24 cellular contexts compared by ENCODE assay signal in the genomic region with DNA sequence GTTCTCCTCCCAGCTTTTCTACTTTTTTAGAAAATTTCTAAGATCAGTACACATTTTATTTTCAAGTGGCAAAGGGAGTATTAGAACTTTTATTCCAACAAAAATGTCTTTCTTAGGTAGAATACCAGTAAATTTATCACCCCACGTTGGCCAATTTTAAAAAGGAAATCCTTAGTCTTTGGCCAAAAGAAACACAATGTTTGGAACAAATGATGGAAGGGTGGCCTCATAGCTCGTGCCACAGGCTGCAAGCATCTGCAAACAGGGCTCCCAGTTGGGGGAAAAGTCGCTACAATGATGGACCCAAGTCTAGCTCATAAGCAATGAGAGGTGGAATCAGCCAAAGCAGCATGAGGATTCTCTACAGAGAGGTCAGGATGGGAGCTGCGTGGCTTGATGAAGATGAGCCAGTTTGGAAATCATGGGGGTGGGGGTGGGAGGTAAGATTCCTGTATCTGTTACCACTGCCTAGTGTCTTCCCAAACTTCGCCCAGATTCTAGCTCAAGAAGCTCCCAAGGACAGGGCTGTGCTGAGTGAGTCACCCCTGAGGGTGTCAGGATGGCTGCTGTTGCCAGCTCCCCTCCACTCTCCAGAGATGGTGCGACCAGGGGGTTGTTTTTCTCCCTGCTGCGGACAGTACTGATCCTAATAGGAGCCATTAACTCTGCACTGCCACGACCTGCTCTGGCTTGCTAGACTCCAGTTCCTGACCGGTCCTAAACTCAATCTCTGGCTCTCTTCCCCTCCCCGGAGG.
DNase-seq lines count a peak whose midpoint lies in the region; ATAC-seq, FAIRE-seq and TF ChIP-seq lines count a peak whose summit lies in the region.
"Had no signal": no experiment of that assay in that cellular context is flagged by ENCODE, and none has a peak within 500 bp of the region (broad histone marks: within the 10 kb centered on the region; RNA-seq: fewer than 3 reads in every experiment).

No MANE protein-coding gene starts in this region.

- no peaks in the 10 kb centered on the region for H3K36me3 ChIP-seq in SK-N-SH (replicated peaks in 1 of 2; ENCODE audit: control insufficient read depth in 1 of 2, insufficient read depth in 2 of 2, low read length in 1 of 2)
- H3K36me3 ChIP-seq: BLaER1, thyroid gland had no signal

- CTCF ChIA-PET in SK-N-SH (lab: Yijun Ruan, JAX), result interaction anchor here (0.6 to 2.1 kb wide), 7 partner anchors 9 to 559 kb away, joined by 3 to 15 read pairs (median 3); no protein-coding TSS in a partner anchor

- H3K27ac Mint-ChIP-seq in T-helper 1 cell treated with Interleukin-12 subunit alpha and Interleukin-12 subunit beta and Interleukin-4 antibody, amounts not matched to agents 30 μg/mL and 1 μg/mL, for 36 hours, result peak overlapping the region; percentile 33
- H3K27ac Mint-ChIP-seq: activated naive CD8-positive, alpha-beta T cell treated with anti-CD3 and anti-CD28 coated beads, Interleukin-2, amount 10 ng/mL, durations not matched to agents 7 days and 5 days; stimulated activated naive B cell treated with anti-CD40 and anti-IgM and Interleukin-4, amounts not matched to agents 10 μg/mL and 1 μg/mL and 100 μg/mL, for 72 hours had no signal

- no peak overlapping the region for H3K4me2 ChIP-seq in SK-N-SH
- H3K4me2 ChIP-seq: BLaER1 had no signal

- FAIRE-seq in urothelium cell line (lab: Jason Lieb, UNC), result no peak
- FAIRE-seq: G401.6 had no signal

- no peak overlapping the region for H2AFZ ChIP-seq in SK-N-SH (ENCODE audit: low read depth)

- H3K27me3 Mint-ChIP-seq in T-helper 1 cell treated with Interleukin-12 subunit alpha and Interleukin-12 subunit beta and Interleukin-4 antibody, amounts not matched to agents 30 μg/mL and 1 μg/mL, for 36 hours (ENCODE audit: low read depth), result no peaks in the 10 kb centered on the region
- H3K27me3 Mint-ChIP-seq: activated naive CD8-positive, alpha-beta T cell treated with anti-CD3 and anti-CD28 coated beads, Interleukin-2, amount 10 ng/mL, durations not matched to agents 7 days and 5 days; stimulated activated naive B cell treated with anti-CD40 and anti-IgM and Interleukin-4, amounts not matched to agents 10 μg/mL and 1 μg/mL and 100 μg/mL, for 72 hours had no signal

- TF ChIP-seq RAD21 in SK-N-SH (IDR thresholded peaks at IDR 0.05; ENCODE audit: low read length), result no peak

- H3K4me1 Mint-ChIP-seq in T-helper 1 cell treated with Interleukin-12 subunit alpha and Interleukin-12 subunit beta and Interleukin-4 antibody, amounts not matched to agents 30 μg/mL and 1 μg/mL, for 36 hours (ENCODE audit: low read depth), result peaks cover 24% of the 10 kb centered on the region

- POLR2A ChIA-PET in SK-N-SH (lab: Yijun Ruan, JAX), result no interaction called here

- DNase-seq in T-helper 1 cell (no peak), SK-N-SH (no peak), fibroblast of mammary gland (ENCODE audit: low read depth) (peak; percentile 77), urothelium cell line (ENCODE audit: low spot score) (peak; percentile 44), NCI-H2227 treated with DMSO at 0.1 percent for 48 hours (lab: John Stamatoyannopoulos, UW) (no peak), mucosa of gallbladder (ENCODE audit: low spot score) (no peak)
- DNase-seq: activated CD4-positive, CD25-positive, alpha-beta regulatory T cell; activated naive CD8-positive, alpha-beta T cell treated with anti-CD3 and anti-CD28 coated beads, Interleukin-2, amount 10 ng/mL, durations not matched to agents 7 days and 5 days; H9; left colon; midbrain; NCI-H1436; NCI-H2171 treated with DMSO at 0.1 percent for 48 hours; NCI-H748 treated with DMSO at 0.1 percent for 48 hours; stimulated activated CD4-positive, alpha-beta T cell treated with anti-CD3 and anti-CD28 coated beads, Interleukin-15, amount 100 ng/mL, for 24 hours; stimulated activated naive B cell treated with anti-CD40 and anti-IgM and Interleukin-4, amounts not matched to agents 10 μg/mL and 1 μg/mL and 100 μg/mL, for 72 hours; thyroid gland had no signal

- H3K4me3 ChIP-seq in SK-N-SH (ENCODE audit: low read depth in 2 of 2, low read length in 1 of 2) (no peak overlapping the region), fibroblast of mammary gland (ENCODE audit: control insufficient read depth, low read depth, low read length) (no peak overlapping the region)
- H3K4me3 ChIP-seq: BLaER1, coronary artery, thyroid gland had no signal

- H3K79me2 ChIP-seq in SK-N-SH (ENCODE audit: insufficient read depth), result no peaks in the 10 kb centered on the region

- H3K9me3 Mint-ChIP-seq in T-helper 1 cell treated with Interleukin-12 subunit alpha and Interleukin-12 subunit beta and Interleukin-4 antibody, amounts not matched to agents 30 μg/mL and 1 μg/mL, for 36 hours, result no peaks in the 10 kb centered on the region
- H3K9me3 Mint-ChIP-seq: activated naive CD8-positive, alpha-beta T cell treated with anti-CD3 and anti-CD28 coated beads, Interleukin-2, amount 10 ng/mL, durations not matched to agents 7 days and 5 days; H9; stimulated activated naive B cell treated with anti-CD40 and anti-IgM and Interleukin-4, amounts not matched to agents 10 μg/mL and 1 μg/mL and 100 μg/mL, for 72 hours; T-helper 2 cell treated with Interferon-gamma antibody and Interleukin-4, amounts not matched to agents 5 μg/mL and 100 μg/mL, for 36 hours had no signal

- H3F3A ChIP-seq in SK-N-SH (replicated peaks; ENCODE audit: insufficient read depth), result peaks cover 6% of the 10 kb centered on the region

- no peaks in the 10 kb centered on the region for H3K9me2 ChIP-seq in SK-N-SH

- H3K36me3 Mint-ChIP-seq in T-helper 1 cell treated with Interleukin-12 subunit alpha and Interleukin-12 subunit beta and Interleukin-4 antibody, amounts not matched to agents 30 μg/mL and 1 μg/mL, for 36 hours (ENCODE audit: low read depth), result no peaks in the 10 kb centered on the region
- H3K36me3 Mint-ChIP-seq: activated naive CD8-positive, alpha-beta T cell treated with anti-CD3 and anti-CD28 coated beads, Interleukin-2, amount 10 ng/mL, durations not matched to agents 7 days and 5 days; stimulated activated naive B cell treated with anti-CD40 and anti-IgM and Interleukin-4, amounts not matched to agents 10 μg/mL and 1 μg/mL and 100 μg/mL, for 72 hours had no signal

- no peak overlapping the region for H3K4me3 Mint-ChIP-seq in T-helper 1 cell treated with Interleukin-12 subunit alpha and Interleukin-12 subunit beta and Interleukin-4 antibody, amounts not matched to agents 30 μg/mL and 1 μg/mL, for 36 hours
- H3K4me3 Mint-ChIP-seq: activated naive CD8-positive, alpha-beta T cell treated with anti-CD3 and anti-CD28 coated beads, Interleukin-2, amount 10 ng/mL, durations not matched to agents 7 days and 5 days; H9; stimulated activated naive B cell treated with anti-CD40 and anti-IgM and Interleukin-4, amounts not matched to agents 10 μg/mL and 1 μg/mL and 100 μg/mL, for 72 hours had no signal

- TF ChIP-seq CTCF in SK-N-SH (IDR thresholded peaks at IDR 0.05) (no peak), fibroblast of mammary gland (conservative IDR thresholded peaks at IDR 0.05; ENCODE audit: control insufficient read depth, insufficient read depth, low read depth, low read length) (no peak)

- no peak overlapping the region for H3K27ac ChIP-seq in SK-N-SH (ENCODE audit: low read depth in 2 of 2, low read length in 1 of 2)
- H3K27ac ChIP-seq: 22Rv1, BLaER1, coronary artery, thyroid gland had no signal

- ATAC-seq in HG02571 (IDR thresholded peaks at IDR 0.05; ENCODE audit: unreplicated experiment), result no peak
- ATAC-seq: left colon; stimulated activated naive B cell treated with anti-CD40 and anti-IgM and Interleukin-4, amounts not matched to agents 10 μg/mL and 1 μg/mL and 100 μg/mL, for 72 hours had no signal

- H3K4me1 ChIP-seq in SK-N-SH (ENCODE audit: control insufficient read depth in 1 of 2, insufficient read depth in 2 of 2, low read depth in 1 of 2, low read length in 1 of 2), result peaks cover 5 to 12% of the 10 kb centered on the region in 2 experiments; a peak in 2 of 4 replicates

- no peaks in the 10 kb centered on the region for H4K20me1 ChIP-seq in SK-N-SH (ENCODE audit: insufficient read depth)
- H4K20me1 ChIP-seq: BLaER1 had no signal

- WGBS in SK-N-SH (ENCODE audit: low lambda C conversion rate), result 74% methylated on average over 10 of the region's 10 CpGs

- H3K27me3 ChIP-seq in SK-N-SH (ENCODE audit: insufficient read depth), result no peaks in the 10 kb centered on the region
- H3K27me3 ChIP-seq: BLaER1, thyroid gland had no signal

- no peak for TF ChIP-seq EP300 in SK-N-SH (IDR thresholded peaks at IDR 0.05; ENCODE audit: borderline replicate concordance in 1 of 2, low read depth in 1 of 2, low read length in 1 of 2)

- H3K9ac ChIP-seq in SK-N-SH, result no peak overlapping the region
- H3K9ac ChIP-seq: BLaER1 had no signal

- no peaks in the 10 kb centered on the region for H3K9me3 ChIP-seq in SK-N-SH
- H3K9me3 ChIP-seq: BLaER1, thyroid gland had no signal

TF ChIP-seq in SK-N-SH, 30 proteins besides CTCF, POLR2A, EP300 and RAD21:
- TF ChIP-seq NFIC (IDR thresholded peaks at IDR 0.05; ENCODE audit: borderline replicate concordance) (0 out of 2 replicates have a peak, but pooled peaks have one; percentile 9), EZH2phosphoT487 (IDR thresholded peaks at IDR 0.05; ENCODE audit: borderline replicate concordance, low read depth) (no peak)

Comparison
In these comparisons a context has a peak if more than half of its experiments do, and no peak if none do; other contexts are left out.
1. DNase-seq: peak in fibroblast of mammary gland (single experiment) and urothelium cell line (single experiment); none in T-helper 1 cell (0 of 5), SK-N-SH (single experiment), NCI-H2227 treated with DMSO at 0.1 percent for 48 hours (single experiment) and mucosa of gallbladder (single experiment).